Comparison of ENCODE assay signal across 1 cellular context in genomic region chr14:104650981-104651875, GRCh38.
TF ChIP-seq lines count a peak whose summit lies in the region.

No MANE protein-coding gene starts in this region.

TF ChIP-seq in IMR-90, 13 proteins besides CTCF, POLR2A, EP300 and RAD21 (continued from another document):
- TF ChIP-seq FOS (IDR thresholded peaks at IDR 0.05; ENCODE audit: low read depth, low read length) (no peak), RCOR1 (IDR thresholded peaks at IDR 0.05; ENCODE audit: insufficient replicate concordance, low read length) (no peak), CHD1 (IDR thresholded peaks at IDR 0.05; ENCODE audit: low read depth, low read length) (no peak)
